ENCODE assay signal across 9 cellular contexts in the genomic region with DNA sequence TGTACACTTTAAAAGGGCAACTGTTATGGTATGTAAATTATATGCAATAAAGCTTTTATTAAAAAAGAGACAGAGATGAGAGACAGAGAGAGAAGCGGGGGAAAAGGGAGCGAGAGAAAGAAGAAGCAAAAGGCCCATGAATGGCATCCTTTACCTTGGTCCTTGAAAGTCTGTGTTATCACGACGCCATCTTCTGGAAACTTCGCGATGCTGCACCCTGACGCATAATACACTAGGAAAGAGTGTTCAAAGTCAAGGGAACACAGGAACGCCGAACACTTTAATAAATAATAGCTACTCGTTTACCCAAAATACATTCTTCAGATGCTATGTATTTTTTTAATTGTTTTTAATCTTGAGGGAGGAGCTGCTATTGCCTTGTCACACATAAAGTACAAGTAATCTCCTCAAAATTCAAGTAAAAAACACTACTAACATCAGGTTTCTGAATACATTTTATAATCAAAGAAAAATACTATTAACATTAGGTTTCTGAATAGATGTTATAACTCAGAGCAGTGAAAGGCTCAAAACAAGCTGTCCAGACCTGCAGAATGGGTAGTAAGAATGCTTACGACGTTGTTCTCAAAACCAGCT. TPM values are rescaled to one million over a fixed set of nuclear protein-coding genes. Genes with fewer than 3 reads are reported as not detected.
DNase-seq lines count a peak whose midpoint lies in the region; ATAC-seq, FAIRE-seq and TF ChIP-seq lines count a peak whose summit lies in the region.
"Had no signal": no experiment of that assay in that cellular context is flagged by ENCODE, and none has a peak within 500 bp of the region (broad histone marks: within the 10 kb centered on the region; RNA-seq: fewer than 3 reads in every experiment).

No MANE protein-coding gene starts in this region.

- H3K27me3 Mint-ChIP-seq in CD4-positive, alpha-beta T cell, result no peaks in the 10 kb centered on the region
- H3K27me3 Mint-ChIP-seq: IgD-negative memory B cell had no signal

- no TSS peak for BruUV-seq in GM12878 (replicated peaks; lab: Mats Ljungman, UMichigan)

- peak; percentile 58 for TF ChIP-seq CTCF in CD4-positive, alpha-beta T cell (IDR thresholded peaks at IDR 0.05)
- TF ChIP-seq CTCF in GM12878 (IDR thresholded peaks at IDR 0.05 in 2 of 3, conservative IDR thresholded peaks at IDR 0.05 in 1 of 3; ENCODE audit: control insufficient read depth in 2 of 3, extremely low read depth in 1 of 3, insufficient read depth in 1 of 3, low read depth in 3 of 3, low read length in 3 of 3) (peak; percentile 60 to 69 (median 66)), stomach (IDR thresholded peaks at IDR 0.05) (peak in 5 of 7 experiments; percentile 27 to 50 (median 42))

- H3K27ac ChIP-seq in CD4-positive, alpha-beta T cell (ENCODE audit: low read depth, low read length), result no peak overlapping the region
- no peak overlapping the region for H3K27ac ChIP-seq in GM12878 (ENCODE audit: control insufficient read depth, insufficient read depth)
- H3K27ac ChIP-seq in stomach, result no peak overlapping the region

- H3K36me3 Mint-ChIP-seq in CD4-positive, alpha-beta T cell (ENCODE audit: low read depth), result peaks cover 94% of the 10 kb centered on the region
- H3K36me3 Mint-ChIP-seq: IgD-negative memory B cell had no signal

- no peak for FAIRE-seq in GM12878 (lab: Jason Lieb, UNC)

- POLR2A ChIA-PET in CD4-positive, alpha-beta T cell (lab: Charles Lee), result no interaction called here
- POLR2A ChIA-PET in GM12878 (lab: Charles Lee), result no interaction called here

- RAD21 ChIA-PET in GM12878 (lab: Charles Lee; ENCODE audit: unreplicated experiment), result interaction anchor here (0.6 to 1.9 kb wide), 6 partner anchors 11 to 121 kb away, joined by 3 to 6 read pairs (median 4); partner anchors contain the start of gene TAF1C

- no peaks in the 10 kb centered on the region for H3K79me2 ChIP-seq in GM12878 (ENCODE audit: control insufficient read depth, insufficient read depth, low read length)

- TF ChIP-seq EP300 in GM12878 (IDR thresholded peaks at IDR 0.05; ENCODE audit: borderline replicate concordance in 1 of 2, control insufficient read depth in 1 of 2, low read depth in 2 of 2, low read length in 2 of 2) (no peak), stomach (IDR thresholded peaks at IDR 0.05) (no peak)

- H3K9me3 Mint-ChIP-seq in CD4-positive, alpha-beta T cell, result no peaks in the 10 kb centered on the region
- H3K9me3 Mint-ChIP-seq: IgD-negative memory B cell had no signal

- no peak overlapping the region for H2AFZ ChIP-seq in GM12878 (ENCODE audit: control insufficient read depth, low read depth, low read length)

- no peak overlapping the region for H3K27ac Mint-ChIP-seq in CD4-positive, alpha-beta T cell
- H3K27ac Mint-ChIP-seq: IgD-negative memory B cell had no signal

- WGBS in GM12878 (ENCODE audit: insufficient coverage, insufficient replicate concordance, low lambda C conversion rate, missing lambda C conversion rate), result 87% methylated on average over 12 of the region's 12 CpGs
- 35 to 42% (median 40%) methylated on average over 12 of the region's 12 CpGs for WGBS in stomach, 5 donors

- peak; percentile 54 for TF ChIP-seq RAD21 in GM12878 (IDR thresholded peaks at IDR 0.05; ENCODE audit: insufficient read depth, low read depth, low read length)

- peak; percentile 47 for ATAC-seq in CD4-positive, alpha-beta T cell (ENCODE audit: poor library complexity)
- ATAC-seq in GM12878, result peak; percentile 85
- no peak for ATAC-seq in GM18868 (IDR thresholded peaks at IDR 0.05; ENCODE audit: unreplicated experiment)

- no peak overlapping the region for H3K4me3 Mint-ChIP-seq in CD4-positive, alpha-beta T cell
- H3K4me3 Mint-ChIP-seq: IgD-negative memory B cell had no signal

- H3K36me3 ChIP-seq in NT2/D1 (ENCODE audit: insufficient read depth, insufficient read length, low read length), result peaks cover 91% of the 10 kb centered on the region
- peaks cover 30 to 41% of the 10 kb centered on the region in 2 experiments; a peak in 3 of 4 replicates for H3K36me3 ChIP-seq in GM12878 (ENCODE audit: control insufficient read depth in 2 of 2, insufficient read depth in 2 of 2, low read length in 1 of 2)
- H3K36me3 ChIP-seq in stomach, result peaks cover 49 to 100% (median 100%) of the 10 kb centered on the region in 4 donors

- in situ Hi-C loops in GM12878 (cut with MboI), result no loop called here

- TF ChIP-seq POLR2A in GM12878 (IDR thresholded peaks at IDR 0.05; ENCODE audit: low read depth, low read length), result no peak
- no peak for TF ChIP-seq POLR2A in stomach (IDR thresholded peaks at IDR 0.05)

- H3K9me3 ChIP-seq in CD4-positive, alpha-beta T cell (ENCODE audit: control insufficient read depth, low read length), result no peaks in the 10 kb centered on the region
- H3K9me3 ChIP-seq in NT2/D1 (ENCODE audit: insufficient read depth, low read length) (no peaks in the 10 kb centered on the region), GM12878 (replicated peaks; ENCODE audit: control insufficient read depth, insufficient read depth, low read length) (no peaks in the 10 kb centered on the region), stomach (no peaks in the 10 kb centered on the region)

- no peaks in the 10 kb centered on the region for H3K27me3 ChIP-seq in CD4-positive, alpha-beta T cell (ENCODE audit: control insufficient read depth, insufficient read depth, low read length)
- no peaks in the 10 kb centered on the region for H3K27me3 ChIP-seq in NT2/D1 (ENCODE audit: insufficient read depth, insufficient read length)
- H3K27me3 ChIP-seq in GM12878 (replicated peaks in 1 of 2; ENCODE audit: control insufficient read depth in 2 of 2, insufficient read depth in 2 of 2, low read length in 1 of 2), result no peaks in the 10 kb centered on the region
- no peaks in the 10 kb centered on the region for H3K27me3 ChIP-seq in stomach

- H3K4me1 ChIP-seq in NT2/D1 (ENCODE audit: insufficient read depth, insufficient read length), result no peaks in the 10 kb centered on the region
- H3K4me1 ChIP-seq in GM12878 (ENCODE audit: control insufficient read depth, insufficient read depth, low read length), result no peaks in the 10 kb centered on the region
- no peaks in the 10 kb centered on the region for H3K4me1 ChIP-seq in stomach

- no peak for DNase-seq in CD4-positive, alpha-beta T cell
- DNase-seq in HCEC 1CT, result peak; percentile 34
- peak; percentile 57 for DNase-seq in NT2/D1 (ENCODE audit: low read depth, low spot score)
- no peak for DNase-seq in GM12878 (ENCODE audit: low read depth, low spot score)
- peak; percentile 43 for DNase-seq in kidney glomerular epithelial cell (lab: John Stamatoyannopoulos, UW)
- DNase-seq in stomach, result peak; percentile 53
- no peak for DNase-seq in epidermal melanocyte (ENCODE audit: insufficient read length, low spot score)

- CTCF ChIA-PET in CD4-positive, alpha-beta T cell (lab: Charles Lee), result interaction anchor here (0.6 to 1.5 kb wide), 4 partner anchors 12 to 155 kb away, joined by 3 to 5 read pairs (median 4); partner anchors contain the start of gene TAF1C
- CTCF ChIA-PET in GM12878 (lab: Yijun Ruan, JAX), result interaction anchor here (0.6 to 3.1 kb wide), 29 partner anchors 9 to 868 kb away, joined by 3 to 19 read pairs (median 4); partner anchors contain the start of genes OSGIN1 and TAF1C

- peaks cover 6% of the 10 kb centered on the region for H3K4me1 Mint-ChIP-seq in CD4-positive, alpha-beta T cell (ENCODE audit: low read depth)
- H3K4me1 Mint-ChIP-seq: IgD-negative memory B cell had no signal

- intact Hi-C loops in CD4-positive, alpha-beta T cell (cut with DNase I, micrococcal nuclease), result loop anchor here (1.0 to 2.0 kb wide), 3 partner anchors 109 to 239 kb away; no protein-coding TSS in a partner anchor
- intact Hi-C loops in GM12878 (cut with micrococcal nuclease; ENCODE audit: unreplicated experiment), result loop anchor here (1.0 kb wide), 1 partner anchor 109 kb away; no protein-coding TSS in a partner anchor
- intact Hi-C loops in stomach (cut with DNase I; ENCODE audit: low total_unique reads), result no loop called here

- no peaks in the 10 kb centered on the region for H4K20me1 ChIP-seq in GM12878 (ENCODE audit: control insufficient read depth, insufficient read depth)

- H3K4me2 ChIP-seq in GM12878 (ENCODE audit: control insufficient read depth, insufficient read depth), result no peak overlapping the region

- SMC1A ChIA-PET in GM12878 (lab: Charles Lee; ENCODE audit: uncharacterized antibody, unreplicated experiment), result interaction anchor here (0.9 to 1.6 kb wide), 5 partner anchors 12 to 121 kb away, joined by 3 to 9 read pairs (median 5); partner anchors contain the start of gene TAF1C

- H3K9ac ChIP-seq in NT2/D1 (ENCODE audit: insufficient read length, low read depth), result no peak overlapping the region
- H3K9ac ChIP-seq in GM12878 (ENCODE audit: control insufficient read depth, insufficient read depth, low read length), result no peak overlapping the region

- no peak overlapping the region for H3K4me3 ChIP-seq in NT2/D1 (ENCODE audit: insufficient read length, low read depth)
- no peak overlapping the region for H3K4me3 ChIP-seq in GM12878
- no peak overlapping the region for H3K4me3 ChIP-seq in stomach

RNA-seq across cellular contexts. Expression of gene SLC38A8, which starts 23.0 kb away (rescaled TPM):
- not detected for total RNA-seq in CD4-positive, alpha-beta T cell
- total RNA-seq in GM12878 (2013; cell fraction: nucleolus; rRNA removed), result not detected in 2 replicates
- not detected in 2 replicates for total RNA-seq in GM12878 (2014; rRNA removed)
- not detected in 2 replicates for total RNA-seq in GM12878 (2014; rRNA removed; fragmentation: Illumina TruSeq; extraction: Trizol)
- total RNA-seq in GM12878 (2021), result not detected in 2 replicates
- polyA plus RNA-seq in GM12878 (2011; ENCODE audit: low read depth), result not detected
- polyA plus RNA-seq in GM12878 (2011; rRNA removed), result not detected in 2 replicates
- not detected in 2 replicates for polyA plus RNA-seq in GM12878 (2011; cell fraction: cytosol; rRNA removed)
- not detected in 2 replicates for polyA plus RNA-seq in GM12878 (2011; cell fraction: nucleus; rRNA removed)
- not detected in 2 replicates for polyA plus RNA-seq in GM12878 (2012)
- polyA plus RNA-seq in GM12878 (2014; fragmentation: Illumina TruSeq; extraction: Trizol), result not detected in 2 replicates
- not detected for polyA plus RNA-seq in GM12878 (2014; fragmentation: Nextera tagmentation; extraction: Ambion mirVana)
- not detected in 2 replicates for polyA plus RNA-seq in GM12878 (2014; rRNA removed)
- polyA plus RNA-seq in GM12878 (2016; fragmentation: Nextera tagmentation; extraction: Ambion mirVana), result not detected
- polyA minus RNA-seq in GM12878 (2011; rRNA and poly(A)+ RNA removed), result not detected in 2 replicates
- polyA minus RNA-seq in GM12878 (2011; cell fraction: cytosol; rRNA and poly(A)+ RNA removed), result not detected in 2 replicates
- not detected in 2 replicates for polyA minus RNA-seq in GM12878 (2011; cell fraction: nucleus; rRNA and poly(A)+ RNA removed)
- total RNA-seq in stomach, result not detected
- under 1 TPM in 1 of 3 donors, not detected in 2; 0.08 TPM for polyA plus RNA-seq in stomach
- polyA plus RNA-seq: IgD-negative memory B cell had no signal

RNA-seq across cellular contexts. Expression of gene MBTPS1, which starts 51.1 kb away (rescaled TPM):
- total RNA-seq in CD4-positive, alpha-beta T cell, result 100 to 1,000 TPM; 121 to 122 TPM
- total RNA-seq in GM12878 (2013; cell fraction: nucleolus; rRNA removed), result 193 and 215 TPM in 2 replicates
- total RNA-seq in GM12878 (2014; rRNA removed) (37.5 and 39.5 TPM in 2 replicates), GM12878 (2014; rRNA removed; fragmentation: Illumina TruSeq; extraction: Trizol) (21.9 and 23.7 TPM in 2 replicates), GM12878 (2021) (28.1 and 37.5 TPM in 2 replicates), stomach (100 to 1,000 TPM in 2 of 5 donors, 10 to 100 TPM in 3; 53.9 to 112 (median 78.1) TPM)
- 16.7 TPM for polyA plus RNA-seq in GM12878 (2011; ENCODE audit: low read depth)
- polyA plus RNA-seq in GM12878 (2011; rRNA removed) (39.5 and 43.9 TPM in 2 replicates), GM12878 (2014; fragmentation: Illumina TruSeq; extraction: Trizol) (24.9 and 28.7 TPM in 2 replicates), GM12878 (2014; fragmentation: Nextera tagmentation; extraction: Ambion mirVana) (1 to 10 TPM; 1.3 to 3.3 TPM), GM12878 (2014; rRNA removed) (33.8 and 34.6 TPM in 2 replicates), GM12878 (2016; fragmentation: Nextera tagmentation; extraction: Ambion mirVana) (10 to 100 TPM; 35.9 to 37.4 TPM), stomach (10 to 100 TPM; 21.4 to 33.4 (median 28.2) TPM)
- 31.3 and 41.1 TPM in 2 replicates for polyA plus RNA-seq in GM12878 (2011; cell fraction: cytosol; rRNA removed)
- 117 and 119 TPM in 2 replicates for polyA plus RNA-seq in GM12878 (2011; cell fraction: nucleus; rRNA removed)
- 27.7 and 30.7 TPM in 2 replicates for polyA plus RNA-seq in GM12878 (2012)
- 63.2 and 68.7 TPM in 2 replicates for polyA minus RNA-seq in GM12878 (2011; rRNA and poly(A)+ RNA removed)
- 17.4 and 20.7 TPM in 2 replicates for polyA minus RNA-seq in GM12878 (2011; cell fraction: cytosol; rRNA and poly(A)+ RNA removed)
- polyA minus RNA-seq in GM12878 (2011; cell fraction: nucleus; rRNA and poly(A)+ RNA removed), result 88.0 and 117 TPM in 2 replicates

Comparison
In these comparisons a context has a peak if more than half of its experiments do, and no peak if none do; other contexts are left out.
1. DNase-seq: peak in HCEC 1CT (single experiment), NT2/D1 (single experiment), kidney glomerular epithelial cell (single experiment) and stomach (single experiment); none in CD4-positive, alpha-beta T cell (0 of 10), GM12878 (single experiment) and epidermal melanocyte (single experiment).
2. Peak in every context shown above with its lines, with median percentiles within 50 percentile points of each other: CTCF ChIP-seq.